Comparison of ENCODE assay signal across 15 cellular contexts in genomic region chr3:151864423-151865101, GRCh38. TPM values are rescaled to one million over a fixed set of nuclear protein-coding genes. Genes with fewer than 3 reads are reported as not detected.
DNase-seq lines count a peak whose midpoint lies in the region; ATAC-seq and TF ChIP-seq lines count a peak whose summit lies in the region.
"Had no signal": no experiment of that assay in that cellular context is flagged by ENCODE, and none has a peak within 500 bp of the region (broad histone marks: within the 10 kb centered on the region; RNA-seq: fewer than 3 reads in every experiment).

No MANE protein-coding gene starts in this region.

- no CpG with 5 or more reads among the region's 4 CpGs for WGBS in H9 (ENCODE audit: extremely low coverage, insufficient read length, low lambda C conversion rate)

- H2BK15ac ChIP-seq in H9 (ENCODE audit: low read depth, low read length) = no peak overlapping the region

- no peak overlapping the region for H3K56ac ChIP-seq in H9 (ENCODE audit: insufficient read length, low read depth, low read length)

- H3K23me2 ChIP-seq in H9 (ENCODE audit: insufficient read length, low read depth, low read length, poor library complexity, severe bottlenecking) = no peaks in the 10 kb centered on the region

- TF ChIP-seq CTCF in chondrocyte (IDR thresholded peaks at IDR 0.05) (no peak), nephron (IDR thresholded peaks at IDR 0.05; ENCODE audit: unreplicated experiment in 3 of 3) (no peak), H9 (conservative IDR thresholded peaks at IDR 0.05) (no peak)

- H2BK120ac ChIP-seq in H9 (ENCODE audit: low read depth, low read length, poor library complexity, severe bottlenecking) = no peak overlapping the region

- no peak overlapping the region for H3T11ph ChIP-seq in H9 (ENCODE audit: low read length)

- no peak overlapping the region for H3K18ac ChIP-seq in H9 (ENCODE audit: insufficient read length, low read depth, low read length)

- H3K9me3 Mint-ChIP-seq in chondrocyte (ENCODE audit: low read depth) (no peaks in the 10 kb centered on the region), nephron (no peaks in the 10 kb centered on the region), H9 (no peaks in the 10 kb centered on the region)
- H3K9me3 Mint-ChIP-seq: activated T-cell treated with anti-CD3 and anti-CD28 coated beads, Interleukin-2, amount 50 U/mL, for 24 hours; neural progenitor cell had no signal

- H3K14ac ChIP-seq in H9 (ENCODE audit: insufficient read depth, low read length) = no peak overlapping the region

- no peaks in the 10 kb centered on the region for H4K20me1 ChIP-seq in H9 (ENCODE audit: control insufficient read depth, insufficient read depth, insufficient read length)

- no peak overlapping the region for H3K27ac ChIP-seq in H9 (ENCODE audit: insufficient read length, low read depth, low read length)
- H3K27ac ChIP-seq: coronary artery, neural progenitor cell, transverse colon had no signal

- no peak overlapping the region for H3K23ac ChIP-seq in H9 (ENCODE audit: insufficient read length, low read depth, low read length)

- no peaks in the 10 kb centered on the region for H3K79me2 ChIP-seq in H9 (ENCODE audit: insufficient read depth, low read length)

- H2BK20ac ChIP-seq in H9 (ENCODE audit: low read depth, low read length, poor library complexity, severe bottlenecking) = no peak overlapping the region

- H4K91ac ChIP-seq in H9 (ENCODE audit: insufficient read length, low read depth, low read length) = no peak overlapping the region

- no peak overlapping the region for H3K4me3 Mint-ChIP-seq in chondrocyte (ENCODE audit: unreplicated experiment)
- no peak overlapping the region for H3K4me3 Mint-ChIP-seq in nephron
- H3K4me3 Mint-ChIP-seq in H9 = no peak overlapping the region
- H3K4me3 Mint-ChIP-seq: activated T-cell treated with anti-CD3 and anti-CD28 coated beads, Interleukin-2, amount 50 U/mL, for 24 hours; neural progenitor cell had no signal

- H2BK12ac ChIP-seq in H9 (ENCODE audit: insufficient read length, low read depth, low read length) = no peak overlapping the region

- H3K4me1 ChIP-seq in H9 (ENCODE audit: insufficient read depth, low read length) = no peaks in the 10 kb centered on the region
- H3K4me1 ChIP-seq: HAP-1 had no signal

- H2AK5ac ChIP-seq in H9 (ENCODE audit: insufficient read length, low read length) = no peak overlapping the region

- H3K4me1 Mint-ChIP-seq in chondrocyte (ENCODE audit: low read depth) = peaks cover 14% of the 10 kb centered on the region
- peaks cover 31% of the 10 kb centered on the region for H3K4me1 Mint-ChIP-seq in nephron
- H3K4me1 Mint-ChIP-seq in H9 = no peaks in the 10 kb centered on the region
- H3K4me1 Mint-ChIP-seq: neural progenitor cell had no signal

- H3K4ac ChIP-seq in H9 (ENCODE audit: low read depth, low read length) = no peak overlapping the region

- no peak overlapping the region for H2BK5ac ChIP-seq in H9 (ENCODE audit: insufficient read length, low read length)

- H2AFZ ChIP-seq in H9 (ENCODE audit: low read length) = no peak overlapping the region
- H2AFZ ChIP-seq: neural progenitor cell had no signal

- DNase-seq in EH (ENCODE audit: low read depth) (peak; percentile 90), NCI-H69 (lab: John Stamatoyannopoulos, UW) (peak; percentile 5), chondrocyte (ENCODE audit: low spot score) (no peak), mesenteric fat pad (ENCODE audit: low spot score) (no peak), T-helper 1 cell (no peak), H9 (no peak)
- DNase-seq: activated T-cell treated with anti-CD3 and anti-CD28 coated beads, Interleukin-2, amount 50 U/mL, for 24 hours; NCI-H446; T-helper 9 cell; transverse colon had no signal

- H3K36me3 Mint-ChIP-seq in chondrocyte (ENCODE audit: low read depth) (no peaks in the 10 kb centered on the region), nephron (ENCODE audit: low read depth) (no peaks in the 10 kb centered on the region), H9 (ENCODE audit: insufficient read depth in 1 of 3, low read depth in 3 of 3) (no peaks in the 10 kb centered on the region)
- H3K36me3 Mint-ChIP-seq: neural progenitor cell had no signal

- no peak for ATAC-seq in HG03342 (IDR thresholded peaks at IDR 0.05; ENCODE audit: unreplicated experiment)

- H3K9me3 ChIP-seq in H9 (ENCODE audit: control insufficient read depth, low read depth, low read length) = no peaks in the 10 kb centered on the region
- H3K9me3 ChIP-seq: HAP-1, transverse colon had no signal

- H4K5ac ChIP-seq in H9 (ENCODE audit: insufficient read length, low read depth, low read length) = no peak overlapping the region

- no peaks in the 10 kb centered on the region for H3K27me3 ChIP-seq in H9 (ENCODE audit: insufficient read depth, low read length)
- H3K27me3 ChIP-seq: neural progenitor cell, transverse colon had no signal

- H4K8ac ChIP-seq in H9 (replicated peaks; ENCODE audit: insufficient read length, low read depth, low read length) = no peak overlapping the region

- no peak overlapping the region for H3K9ac ChIP-seq in H9 (ENCODE audit: extremely low read depth, insufficient read length, low read length)
- H3K9ac ChIP-seq: neural progenitor cell had no signal

- no peak overlapping the region for H3K4me2 ChIP-seq in H9 (ENCODE audit: insufficient read depth, insufficient read length, low read length)
- H3K4me2 ChIP-seq: neural progenitor cell had no signal

- H3K79me1 ChIP-seq in H9 (ENCODE audit: insufficient read depth, low read depth, low read length, poor library complexity, severe bottlenecking) = no peaks in the 10 kb centered on the region

- H3K27ac Mint-ChIP-seq in chondrocyte (ENCODE audit: unreplicated experiment) = peak overlapping the region; percentile 13
- H3K27ac Mint-ChIP-seq in nephron = peak overlapping the region; percentile 16 to 69 (median 19)
- no peak overlapping the region for H3K27ac Mint-ChIP-seq in H9
- H3K27ac Mint-ChIP-seq: activated T-cell treated with anti-CD3 and anti-CD28 coated beads, Interleukin-2, amount 50 U/mL, for 24 hours; neural progenitor cell had no signal

- H3K27me3 Mint-ChIP-seq in chondrocyte (ENCODE audit: low read depth) (no peaks in the 10 kb centered on the region), nephron (ENCODE audit: low read depth) (no peaks in the 10 kb centered on the region), H9 (ENCODE audit: low read depth) (no peaks in the 10 kb centered on the region)
- H3K27me3 Mint-ChIP-seq: activated T-cell treated with anti-CD3 and anti-CD28 coated beads, Interleukin-2, amount 50 U/mL, for 24 hours had no signal

RNA-seq across cellular contexts. Expression of gene SUCNR1, which starts 8.9 kb away (rescaled TPM):
- total RNA-seq in chondrocyte = 0.12 to 0.13 TPM in 2 of 3 replicates, not detected in the other
- 1.8 TPM for total RNA-seq in mesenteric fat pad
- not detected in 2 replicates for total RNA-seq in H9 (2021)

RNA-seq across cellular contexts. Expression of gene AADAC, which starts 50.6 kb away (rescaled TPM):
- total RNA-seq in chondrocyte (not detected in 3 replicates), mesenteric fat pad (0.93 TPM), H9 (2021) (not detected in 2 replicates)

Comparison
In these comparisons a context has a peak if more than half of its experiments do, and no peak if none do; other contexts are left out.
1. DNase-seq: peak in EH (single experiment) and NCI-H69 (single experiment); none in chondrocyte (single experiment), mesenteric fat pad (single experiment), T-helper 1 cell (0 of 5) and H9 (single experiment).
2. H3K27ac Mint-ChIP-seq: peak in chondrocyte (single experiment) and nephron (3 of 3); none in H9 (0 of 3).